Comparison of ENCODE assay signal across 8 cellular contexts in genomic region chr19:2014731-2015610, GRCh38. TPM values are rescaled to one million over a fixed set of nuclear protein-coding genes. Genes with fewer than 3 reads are reported as not detected.
DNase-seq lines count a peak whose midpoint lies in the region; ATAC-seq and TF ChIP-seq lines count a peak whose summit lies in the region.

No MANE protein-coding gene starts in this region.

- H3K9me3 ChIP-seq in Peyer's patch (no peaks in the 10 kb centered on the region), lung (ENCODE audit: control insufficient read depth in 2 of 2, insufficient read depth in 1 of 2, low read length in 1 of 2) (no peaks in the 10 kb centered on the region), upper lobe of left lung (no peaks in the 10 kb centered on the region)

- 11 to 30% methylated on average over 28 to 75 of the region's 75 CpGs for WGBS in lung, 2 donors
- WGBS in upper lobe of left lung, 2 donors = 15 to 56% methylated on average over 13 to 30 of the region's 75 CpGs

- peaks cover 0 to 37% (median 9%) of the 10 kb centered on the region in 4 donors for H3K4me1 ChIP-seq in Peyer's patch
- H3K4me1 ChIP-seq in lung (ENCODE audit: control insufficient read depth in 2 of 2, insufficient read depth in 2 of 2, low read length in 2 of 2) = peaks cover 0 to 7% of the 10 kb centered on the region in 2 donors
- peaks cover 19 to 35% (median 24%) of the 10 kb centered on the region in 4 donors for H3K4me1 ChIP-seq in upper lobe of left lung

- no peak for TF ChIP-seq CTCF in Peyer's patch (IDR thresholded peaks at IDR 0.05)
- no peak for TF ChIP-seq CTCF in lung (IDR thresholded peaks at IDR 0.05; ENCODE audit: control extremely low read depth, extremely low read depth)
- TF ChIP-seq CTCF in upper lobe of left lung (IDR thresholded peaks at IDR 0.05) = no peak

- TF ChIP-seq EP300 in upper lobe of left lung (IDR thresholded peaks at IDR 0.05) = no peak

- H3K27ac ChIP-seq in Peyer's patch (peak overlapping the region; percentile 36 to 83 (median 60)), cingulate gyrus (ENCODE audit: low read depth, low read length) (peak overlapping the region; percentile 77), lung (ENCODE audit: low read depth in 1 of 2, low read length in 1 of 2) (peak overlapping the region; percentile 34 to 81), upper lobe of left lung (peak overlapping the region in 3 of 4 donors; percentile 53 to 86 (median 65))

- H3K4me3 ChIP-seq in Peyer's patch (peak overlapping the region; percentile 55 to 95 (median 75)), lung (peak overlapping the region; percentile 76), upper lobe of left lung (peak overlapping the region; percentile 50 to 81 (median 67))

- DNase-seq in DMS53 (lab: John Stamatoyannopoulos, UW) = peak; percentile 68
- DNase-seq in DMS53 treated with DMSO at 0.1 percent for 48 hours (lab: John Stamatoyannopoulos, UW; ENCODE audit: unreplicated experiment) = no peak
- no peak for DNase-seq in Peyer's patch
- DNase-seq in lung (ENCODE audit: low spot score) = no peak
- peak in 1 of 2 donors; percentile 88 for DNase-seq in upper lobe of left lung
- DNase-seq in SKM-1 (lab: John Stamatoyannopoulos, UW; ENCODE audit: unreplicated experiment) = no peak

- TF ChIP-seq POLR2A in Peyer's patch (IDR thresholded peaks at IDR 0.05) = no peak
- TF ChIP-seq POLR2A in upper lobe of left lung (IDR thresholded peaks at IDR 0.05) = no peak

- ATAC-seq in lung (ENCODE audit: insufficient read depth, low FRiP score) = no peak
- ATAC-seq in upper lobe of left lung (ENCODE audit: low FRiP score in 2 of 2) = peak; percentile 36 to 39
- no peak for ATAC-seq in GM21526 (IDR thresholded peaks at IDR 0.05; ENCODE audit: low FRiP score, unreplicated experiment)

- H3K27me3 ChIP-seq in Peyer's patch (no peaks in the 10 kb centered on the region), lung (ENCODE audit: control insufficient read depth, insufficient read depth) (no peaks in the 10 kb centered on the region), upper lobe of left lung (no peaks in the 10 kb centered on the region)

- H3K36me3 ChIP-seq in Peyer's patch = no peaks in the 10 kb centered on the region
- H3K36me3 ChIP-seq in lung (ENCODE audit: control insufficient read depth in 2 of 2, insufficient read depth in 2 of 2, low read length in 2 of 2) = peaks cover 0 to 2% of the 10 kb centered on the region in 2 donors
- H3K36me3 ChIP-seq in upper lobe of left lung = no peaks in the 10 kb centered on the region

RNA-seq across cellular contexts. Expression of gene BTBD2, which starts 0.5 kb away (rescaled TPM):
- total RNA-seq in Peyer's patch = 100 to 1,000 TPM in 1 of 4 donors, 10 to 100 TPM in 3; 57.8 to 114 (median 76.0) TPM
- total RNA-seq in lung = 10 to 100 TPM; 49.5 to 62.3 TPM
- 10 to 100 TPM; 35.5 to 40.1 TPM for polyA plus RNA-seq in lung
- total RNA-seq in upper lobe of left lung = 10 to 100 TPM; 49.0 to 87.3 (median 69.8) TPM

RNA-seq across cellular contexts. Expression of gene MKNK2, which starts 36.1 kb away (rescaled TPM):
- 100 to 1,000 TPM; 119 to 253 (median 192) TPM for total RNA-seq in Peyer's patch
- total RNA-seq in lung = 100 to 1,000 TPM; 107 to 333 TPM
- 100 to 1,000 TPM; 132 to 189 TPM for polyA plus RNA-seq in lung
- total RNA-seq in upper lobe of left lung = 100 to 1,000 TPM; 200 to 397 (median 264) TPM

Comparison
In these comparisons a context has a peak if more than half of its experiments do, and no peak if none do; other contexts are left out.
1. ATAC-seq: peak in upper lobe of left lung (2 of 2); none in lung (single experiment) and GM21526 (single experiment).
2. Peak in every context shown above with its lines, with median percentiles within 50 percentile points of each other: H3K27ac ChIP-seq and H3K4me3 ChIP-seq.